Comparison of ENCODE assay signal across 16 cellular contexts in the genomic region with DNA sequence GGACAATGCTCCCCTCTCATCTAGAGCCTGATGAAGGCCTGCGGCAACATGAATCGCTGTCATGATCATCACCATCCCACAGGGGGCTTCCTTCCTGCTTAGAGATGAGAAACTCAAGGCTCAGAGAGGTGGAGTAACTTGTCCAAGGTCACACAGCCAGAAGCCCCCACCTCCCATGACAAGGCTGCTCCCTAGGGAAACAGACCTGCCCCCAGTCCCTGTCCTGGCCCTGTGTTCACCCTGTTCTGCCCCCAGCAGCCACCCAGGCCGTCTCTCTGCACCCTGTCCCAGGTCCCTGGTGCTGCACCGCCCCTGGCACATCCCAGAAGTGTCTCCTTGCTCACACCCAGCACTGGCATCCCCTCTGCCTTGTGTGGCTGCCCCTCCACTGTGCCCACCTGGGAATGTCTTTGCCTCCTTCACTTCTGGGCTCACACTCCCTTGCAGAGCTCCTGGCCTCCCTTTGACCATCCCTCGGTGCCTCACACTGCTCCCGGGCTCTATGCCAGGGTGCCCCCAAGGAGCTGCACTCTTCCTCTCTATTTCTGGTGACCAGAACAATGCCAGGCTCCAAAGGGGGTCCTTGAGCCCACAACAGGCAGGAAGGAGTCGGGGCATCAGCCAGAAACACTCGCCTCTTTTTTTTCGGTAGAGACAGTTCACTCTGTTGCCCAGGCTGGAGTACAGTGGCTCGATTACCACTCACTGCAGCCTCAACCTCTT.
DNase-seq lines count a peak whose midpoint lies in the region; ATAC-seq and TF ChIP-seq lines count a peak whose summit lies in the region.
"Had no signal": no experiment of that assay in that cellular context is flagged by ENCODE, and none has a peak within 500 bp of the region (broad histone marks: within the 10 kb centered on the region; RNA-seq: fewer than 3 reads in every experiment).

No MANE protein-coding gene starts in this region.

- H3K4me3 ChIP-seq in GM23338: no peak overlapping the region
- H3K4me3 ChIP-seq: spleen, tibial artery had no signal

- H3K4me2 ChIP-seq in GM23338: no peak overlapping the region

- no peaks in the 10 kb centered on the region for H3K9me3 Mint-ChIP-seq in T-helper 1 cell treated with Interleukin-12 subunit alpha and Interleukin-12 subunit beta and Interleukin-4 antibody, amounts not matched to agents 30 μg/mL and 1 μg/mL, for 36 hours
- H3K9me3 Mint-ChIP-seq in GM23338: no peaks in the 10 kb centered on the region
- H3K9me3 Mint-ChIP-seq in activated T-helper 1 cell treated with anti-CD3 and anti-CD28 coated beads, Interleukin-12 subunit alpha, Interleukin-12 subunit beta, Interleukin-2, Interleukin-4 antibody, amounts not matched to agents 30 ng/mL and 10 ng/mL and 1 ng/mL, durations not matched to agents 14 hours and 24 hours and 36 hours: no peaks in the 10 kb centered on the region
- H3K9me3 Mint-ChIP-seq: dendritic cell treated with granulocyte-macrophage colony-stimulating factor and Interleukin-4, amounts not matched to agents 40 ng/mL and 50 ng/mL, for 4 days had no signal

- H3K4me1 Mint-ChIP-seq in T-helper 1 cell treated with Interleukin-12 subunit alpha and Interleukin-12 subunit beta and Interleukin-4 antibody, amounts not matched to agents 30 μg/mL and 1 μg/mL, for 36 hours (ENCODE audit: low read depth): peaks cover 82% of the 10 kb centered on the region
- H3K4me1 Mint-ChIP-seq in GM23338: peaks cover 31% of the 10 kb centered on the region
- H3K4me1 Mint-ChIP-seq in activated T-helper 1 cell treated with anti-CD3 and anti-CD28 coated beads, Interleukin-12 subunit alpha, Interleukin-12 subunit beta, Interleukin-2, Interleukin-4 antibody, amounts not matched to agents 30 ng/mL and 10 ng/mL and 1 ng/mL, durations not matched to agents 14 hours and 24 hours and 36 hours (ENCODE audit: low read depth): peaks cover 92% of the 10 kb centered on the region

- H2AFZ ChIP-seq in GM23338: no peak overlapping the region

- H3F3A ChIP-seq in GM23338 (replicated peaks; ENCODE audit: low read depth): no peaks in the 10 kb centered on the region; the same call in 1 of the 2 replicates

- H3K4me1 ChIP-seq in GM23338 (ENCODE audit: insufficient read depth): peaks cover 22% of the 10 kb centered on the region
- H3K4me1 ChIP-seq: tibial artery had no signal

- H3K9me2 ChIP-seq in GM23338 (ENCODE audit: insufficient read depth): no peaks in the 10 kb centered on the region

- peak; percentile 38 for ATAC-seq in GM23338
- no peak for ATAC-seq in GM18498 (IDR thresholded peaks at IDR 0.05; ENCODE audit: unreplicated experiment)

- no peak overlapping the region for H3K27ac ChIP-seq in GM23338 (ENCODE audit: low read depth)
- H3K27ac ChIP-seq: tibial artery had no signal

- no peak for TF ChIP-seq POLR2A in erythroblast (IDR thresholded peaks at IDR 0.05; ENCODE audit: low read length)

- peak overlapping the region; percentile 17 for H3K4me3 Mint-ChIP-seq in T-helper 1 cell treated with Interleukin-12 subunit alpha and Interleukin-12 subunit beta and Interleukin-4 antibody, amounts not matched to agents 30 μg/mL and 1 μg/mL, for 36 hours
- no peak overlapping the region for H3K4me3 Mint-ChIP-seq in GM23338
- H3K4me3 Mint-ChIP-seq in activated T-helper 1 cell treated with anti-CD3 and anti-CD28 coated beads, Interleukin-12 subunit alpha, Interleukin-12 subunit beta, Interleukin-2, Interleukin-4 antibody, amounts not matched to agents 30 ng/mL and 10 ng/mL and 1 ng/mL, durations not matched to agents 14 hours and 24 hours and 36 hours: peak overlapping the region; percentile 15
- H3K4me3 Mint-ChIP-seq: dendritic cell treated with granulocyte-macrophage colony-stimulating factor and Interleukin-4, amounts not matched to agents 40 ng/mL and 50 ng/mL, for 4 days had no signal

- DNase-seq in T-helper 1 cell (no peak), GM23338 (ENCODE audit: low spot score) (peak; percentile 70), iPS-NIHi7 (ENCODE audit: extremely low spot score) (peak; percentile 40), erythroblast (lab: John Stamatoyannopoulos, UW) (no peak), NCI-H1930 (lab: John Stamatoyannopoulos, UW) (no peak)
- DNase-seq in activated T-helper 1 cell treated with anti-CD3 and anti-CD28 coated beads, Interleukin-12 subunit alpha, Interleukin-12 subunit beta, Interleukin-2, Interleukin-4 antibody, amounts not matched to agents 30 ng/mL and 10 ng/mL and 1 ng/mL, durations not matched to agents 14 hours and 24 hours and 36 hours (ENCODE audit: low spot score): no peak
- DNase-seq: activated CD8-positive, alpha-beta memory T cell treated with anti-CD3 and anti-CD28 coated beads for 24 hours; amygdala; mesenchymal stem cell; NCI-H226; OCI-M1; spleen; tibial artery had no signal

- no peaks in the 10 kb centered on the region for H3K27me3 ChIP-seq in GM23338 (ENCODE audit: insufficient read depth)

- TF ChIP-seq CTCF in GM23338 (conservative IDR thresholded peaks at IDR 0.05; ENCODE audit: low read depth in 2 of 2): peak; percentile 33 to 51

- H4K20me1 ChIP-seq in GM23338 (replicated peaks; ENCODE audit: insufficient read depth): peaks cover 3% of the 10 kb centered on the region; the same call in 1 of the 2 replicates

- H3K27ac Mint-ChIP-seq in T-helper 1 cell treated with Interleukin-12 subunit alpha and Interleukin-12 subunit beta and Interleukin-4 antibody, amounts not matched to agents 30 μg/mL and 1 μg/mL, for 36 hours: peak overlapping the region; percentile 80
- peak overlapping the region; percentile 77; the same call in 1 of the 2 replicates for H3K27ac Mint-ChIP-seq in GM23338
- peak overlapping the region; percentile 83 for H3K27ac Mint-ChIP-seq in activated T-helper 1 cell treated with anti-CD3 and anti-CD28 coated beads, Interleukin-12 subunit alpha, Interleukin-12 subunit beta, Interleukin-2, Interleukin-4 antibody, amounts not matched to agents 30 ng/mL and 10 ng/mL and 1 ng/mL, durations not matched to agents 14 hours and 24 hours and 36 hours
- H3K27ac Mint-ChIP-seq: dendritic cell treated with granulocyte-macrophage colony-stimulating factor and Interleukin-4, amounts not matched to agents 40 ng/mL and 50 ng/mL, for 4 days had no signal

- H3K79me2 ChIP-seq in GM23338 (replicated peaks; ENCODE audit: insufficient read depth): peaks cover 52% of the 10 kb centered on the region

- intact Hi-C loops in activated T-helper 1 cell treated with anti-CD3 and anti-CD28 coated beads, Interleukin-12 subunit alpha, Interleukin-12 subunit beta, Interleukin-2, Interleukin-4 antibody, amounts not matched to agents 30 ng/mL and 10 ng/mL and 1 ng/mL, durations not matched to agents 14 hours and 24 hours and 36 hours (cut with micrococcal nuclease): no loop called here

- no peaks in the 10 kb centered on the region for H3K36me3 ChIP-seq in GM23338 (ENCODE audit: insufficient read depth)
- H3K36me3 ChIP-seq: spleen, tibial artery had no signal

- H3K36me3 Mint-ChIP-seq in T-helper 1 cell treated with Interleukin-12 subunit alpha and Interleukin-12 subunit beta and Interleukin-4 antibody, amounts not matched to agents 30 μg/mL and 1 μg/mL, for 36 hours (ENCODE audit: low read depth): peaks cover 55% of the 10 kb centered on the region
- no peaks in the 10 kb centered on the region; the same call in 2 of the 3 replicates for H3K36me3 Mint-ChIP-seq in GM23338 (ENCODE audit: low read depth)
- H3K36me3 Mint-ChIP-seq in activated T-helper 1 cell treated with anti-CD3 and anti-CD28 coated beads, Interleukin-12 subunit alpha, Interleukin-12 subunit beta, Interleukin-2, Interleukin-4 antibody, amounts not matched to agents 30 ng/mL and 10 ng/mL and 1 ng/mL, durations not matched to agents 14 hours and 24 hours and 36 hours (ENCODE audit: low read depth): peaks cover 42% of the 10 kb centered on the region

- H3K27me3 Mint-ChIP-seq in T-helper 1 cell treated with Interleukin-12 subunit alpha and Interleukin-12 subunit beta and Interleukin-4 antibody, amounts not matched to agents 30 μg/mL and 1 μg/mL, for 36 hours (ENCODE audit: low read depth): no peaks in the 10 kb centered on the region
- peaks cover 22% of the 10 kb centered on the region for H3K27me3 Mint-ChIP-seq in GM23338 (ENCODE audit: insufficient read depth, low read depth, poor library complexity)
- no peaks in the 10 kb centered on the region for H3K27me3 Mint-ChIP-seq in activated T-helper 1 cell treated with anti-CD3 and anti-CD28 coated beads, Interleukin-12 subunit alpha, Interleukin-12 subunit beta, Interleukin-2, Interleukin-4 antibody, amounts not matched to agents 30 ng/mL and 10 ng/mL and 1 ng/mL, durations not matched to agents 14 hours and 24 hours and 36 hours (ENCODE audit: insufficient read depth)

TF ChIP-seq in GM23338, 12 proteins besides CTCF, POLR2A, EP300 and RAD21:
- TF ChIP-seq ZNF114 (CRISPR knock-in tag; IDR thresholded peaks at IDR 0.05): no peak
- TF ChIP-seq, protein P1, sequence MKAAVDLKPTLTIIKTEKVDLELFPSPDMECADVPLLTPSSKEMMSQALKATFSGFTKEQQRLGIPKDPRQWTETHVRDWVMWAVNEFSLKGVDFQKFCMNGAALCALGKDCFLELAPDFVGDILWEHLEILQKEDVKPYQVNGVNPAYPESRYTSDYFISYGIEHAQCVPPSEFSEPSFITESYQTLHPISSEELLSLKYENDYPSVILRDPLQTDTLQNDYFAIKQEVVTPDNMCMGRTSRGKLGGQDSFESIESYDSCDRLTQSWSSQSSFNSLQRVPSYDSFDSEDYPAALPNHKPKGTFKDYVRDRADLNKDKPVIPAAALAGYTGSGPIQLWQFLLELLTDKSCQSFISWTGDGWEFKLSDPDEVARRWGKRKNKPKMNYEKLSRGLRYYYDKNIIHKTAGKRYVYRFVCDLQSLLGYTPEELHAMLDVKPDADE (IDR thresholded peaks at IDR 0.05): no peak
- no peak for TF ChIP-seq POLR2AphosphoS5 (IDR thresholded peaks at IDR 0.05; ENCODE audit: low read depth)

Comparison
In these comparisons a context has a peak if more than half of its experiments do, and no peak if none do; other contexts are left out.
1. DNase-seq: peak in GM23338 (single experiment) and iPS-NIHi7 (single experiment); none in T-helper 1 cell (0 of 5), activated T-helper 1 cell treated with anti-CD3 and anti-CD28 coated beads, Interleukin-12 subunit alpha, Interleukin-12 subunit beta, Interleukin-2, Interleukin-4 antibody, amounts not matched to agents 30 ng/mL and 10 ng/mL and 1 ng/mL, durations not matched to agents 14 hours and 24 hours and 36 hours (single experiment), erythroblast (0 of 2) and NCI-H1930 (0 of 2).
2. Peak in every context shown above with its lines, with median percentiles within 50 percentile points of each other: H3K27ac Mint-ChIP-seq.